In genomic region chr3:102745881-102746280, GRCh38 we compare ENCODE assay signal across 11 cellular contexts.
DNase-seq lines count a peak whose midpoint lies in the region; TF ChIP-seq lines count a peak whose summit lies in the region.
"Had no signal": no experiment of that assay in that cellular context is flagged by ENCODE, and none has a peak within 500 bp of the region (broad histone marks: within the 10 kb centered on the region; RNA-seq: fewer than 3 reads in every experiment).

No MANE protein-coding gene starts in this region.

- H3K4me2 ChIP-seq in neural progenitor cell (no peak overlapping the region), MM.1S (ENCODE audit: low read depth, low read length) (no peak overlapping the region)

- H3K4me3 ChIP-seq in astrocyte of the spinal cord (ENCODE audit: low read depth, low read length) (no peak overlapping the region), neural progenitor cell (no peak overlapping the region), MM.1S (ENCODE audit: low read length) (no peak overlapping the region)

- no peaks in the 10 kb centered on the region for H3K9me3 Mint-ChIP-seq in neural progenitor cell
- H3K9me3 Mint-ChIP-seq: activated T-helper 17 cell treated with anti-CD3 and anti-CD28 coated beads, Interleukin-2, amount 50 U/mL, for 72 hours had no signal

- peaks cover 7% of the 10 kb centered on the region for H3K4me1 Mint-ChIP-seq in neural progenitor cell
- H3K4me1 Mint-ChIP-seq: activated T-helper 17 cell treated with anti-CD3 and anti-CD28 coated beads, Interleukin-2, amount 50 U/mL, for 72 hours had no signal

- H3K79me2 ChIP-seq in neural progenitor cell (ENCODE audit: low read depth) (no peaks in the 10 kb centered on the region), MM.1S (ENCODE audit: low read length) (no peaks in the 10 kb centered on the region)

- DNase-seq in GM10266 (ENCODE audit: extremely low spot score) (no peak), NCI-H69 (lab: John Stamatoyannopoulos, UW) (peak; percentile 20), astrocyte of the spinal cord (ENCODE audit: low read depth, low spot score) (peak; percentile 27), neural progenitor cell (ENCODE audit: low spot score) (no peak), MM.1S (no peak), posterior vena cava (ENCODE audit: low spot score) (no peak), dedifferentiated amniotic fluid mesenchymal stem cell (ENCODE audit: extremely low spot score) (no peak)
- DNase-seq: activated CD4-positive, alpha-beta T cell treated with anti-CD3 and anti-CD28 coated beads for 1 hour; NCI-H345; right cardiac atrium had no signal

- intact Hi-C loops in posterior vena cava (cut with DNase I), result no loop called here

- no peak overlapping the region for H3K4me3 Mint-ChIP-seq in neural progenitor cell
- H3K4me3 Mint-ChIP-seq: activated T-helper 17 cell treated with anti-CD3 and anti-CD28 coated beads, Interleukin-2, amount 50 U/mL, for 72 hours had no signal

- H3F3A ChIP-seq in neural progenitor cell (ENCODE audit: low read depth) (peaks cover 13% of the 10 kb centered on the region), MM.1S (ENCODE audit: insufficient read depth, low read length) (no peaks in the 10 kb centered on the region)

- in situ Hi-C loops in astrocyte of the spinal cord (cut with HindIII; ENCODE audit: low sequenced_read_pairs), result no loop called here

- H3K36me3 ChIP-seq in neural progenitor cell, result no peaks in the 10 kb centered on the region
- no peaks in the 10 kb centered on the region for H3K36me3 ChIP-seq in MM.1S (replicated peaks; ENCODE audit: insufficient read depth, low read length)

- H3K27ac Mint-ChIP-seq in neural progenitor cell, result no peak overlapping the region
- H3K27ac Mint-ChIP-seq: activated T-helper 17 cell treated with anti-CD3 and anti-CD28 coated beads, Interleukin-2, amount 50 U/mL, for 72 hours had no signal

- no peaks in the 10 kb centered on the region for H3K36me3 Mint-ChIP-seq in neural progenitor cell

- H3K9me3 ChIP-seq in neural progenitor cell (ENCODE audit: low read depth) (no peaks in the 10 kb centered on the region), MM.1S (replicated peaks; ENCODE audit: insufficient read depth, low read length) (no peaks in the 10 kb centered on the region)

- H3K27ac ChIP-seq in neural progenitor cell (no peak overlapping the region), MM.1S (ENCODE audit: low read length) (no peak overlapping the region)

- no peaks in the 10 kb centered on the region for H3K27me3 ChIP-seq in neural progenitor cell
- no peaks in the 10 kb centered on the region for H3K27me3 ChIP-seq in MM.1S (replicated peaks; ENCODE audit: insufficient read depth, low read length)

- H4K20me1 ChIP-seq in neural progenitor cell (ENCODE audit: low read depth) (no peaks in the 10 kb centered on the region), MM.1S (ENCODE audit: insufficient read depth, low read length) (no peaks in the 10 kb centered on the region)

- TF ChIP-seq CTCF in GM10266 (IDR thresholded peaks at IDR 0.05; ENCODE audit: control insufficient read depth, insufficient read depth, low read depth, missing control alignments) (peak; percentile 14), astrocyte of the spinal cord (IDR thresholded peaks at IDR 0.05; ENCODE audit: low read depth, low read length) (peak; percentile 25), neural progenitor cell (IDR thresholded peaks at IDR 0.05) (peak; percentile 35), MM.1S (IDR thresholded peaks at IDR 0.05; ENCODE audit: low read length) (no peak)

- peaks cover 38% of the 10 kb centered on the region for H3K4me1 ChIP-seq in neural progenitor cell
- H3K4me1 ChIP-seq in MM.1S (ENCODE audit: low read length), result no peaks in the 10 kb centered on the region

- H3K27me3 Mint-ChIP-seq in neural progenitor cell (ENCODE audit: insufficient read depth, low read depth), result no peaks in the 10 kb centered on the region

- H2AFZ ChIP-seq in neural progenitor cell (replicated peaks) (no peak overlapping the region), MM.1S (ENCODE audit: low read length) (no peak overlapping the region)

- H3K9me2 ChIP-seq in MM.1S (replicated peaks; ENCODE audit: insufficient read depth, low read length), result no peaks in the 10 kb centered on the region

- H3K9ac ChIP-seq in neural progenitor cell (no peak overlapping the region), MM.1S (ENCODE audit: low read length) (no peak overlapping the region)

Comparison
In these comparisons a context has a peak if more than half of its experiments do, and no peak if none do; other contexts are left out.
1. DNase-seq: peak in NCI-H69 (single experiment) and astrocyte of the spinal cord (single experiment); none in GM10266 (single experiment), neural progenitor cell (single experiment), MM.1S (single experiment), posterior vena cava (single experiment) and dedifferentiated amniotic fluid mesenchymal stem cell (single experiment).